ENCODE assay signal across 8 cellular contexts in genomic region chr3:11774296-11774877, GRCh38.
DNase-seq lines count a peak whose midpoint lies in the region; ATAC-seq and TF ChIP-seq lines count a peak whose summit lies in the region.

No MANE protein-coding gene starts in this region.

- ATAC-seq in HG02678 (IDR thresholded peaks at IDR 0.05; ENCODE audit: unreplicated experiment) (no peak), HG03571 (IDR thresholded peaks at IDR 0.05; ENCODE audit: unreplicated experiment) (no peak)

- peak; percentile 59 for TF ChIP-seq CTCF in fibroblast of pulmonary artery (IDR thresholded peaks at IDR 0.05; ENCODE audit: low read length, missing control alignments)

- no peak overlapping the region for H3K4me3 ChIP-seq in fibroblast of pulmonary artery (replicated peaks; ENCODE audit: low read depth, low read length)

- DNase-seq in NCI-H510A treated with DMSO at 0.1 percent for 48 hours (lab: John Stamatoyannopoulos, UW) (peak; percentile 41), NCI-H510A (lab: John Stamatoyannopoulos, UW) (no peak), RPMI7951 (ENCODE audit: low read depth) (peak; percentile 62), fibroblast of pulmonary artery (ENCODE audit: low read depth) (peak; percentile 57), pons (ENCODE audit: low spot score) (peak; percentile 62), NCI-H1417 treated with DMSO at 0.1 percent for 48 hours (lab: John Stamatoyannopoulos, UW) (no peak)

Comparison
In these comparisons a context has a peak if more than half of its experiments do, and no peak if none do; other contexts are left out.
1. DNase-seq: peak in NCI-H510A treated with DMSO at 0.1 percent for 48 hours (single experiment), RPMI7951 (single experiment), fibroblast of pulmonary artery (single experiment) and pons (single experiment); none in NCI-H510A (single experiment) and NCI-H1417 treated with DMSO at 0.1 percent for 48 hours (single experiment).